ENCODE assay signal across 1 cellular context in the genomic region with DNA sequence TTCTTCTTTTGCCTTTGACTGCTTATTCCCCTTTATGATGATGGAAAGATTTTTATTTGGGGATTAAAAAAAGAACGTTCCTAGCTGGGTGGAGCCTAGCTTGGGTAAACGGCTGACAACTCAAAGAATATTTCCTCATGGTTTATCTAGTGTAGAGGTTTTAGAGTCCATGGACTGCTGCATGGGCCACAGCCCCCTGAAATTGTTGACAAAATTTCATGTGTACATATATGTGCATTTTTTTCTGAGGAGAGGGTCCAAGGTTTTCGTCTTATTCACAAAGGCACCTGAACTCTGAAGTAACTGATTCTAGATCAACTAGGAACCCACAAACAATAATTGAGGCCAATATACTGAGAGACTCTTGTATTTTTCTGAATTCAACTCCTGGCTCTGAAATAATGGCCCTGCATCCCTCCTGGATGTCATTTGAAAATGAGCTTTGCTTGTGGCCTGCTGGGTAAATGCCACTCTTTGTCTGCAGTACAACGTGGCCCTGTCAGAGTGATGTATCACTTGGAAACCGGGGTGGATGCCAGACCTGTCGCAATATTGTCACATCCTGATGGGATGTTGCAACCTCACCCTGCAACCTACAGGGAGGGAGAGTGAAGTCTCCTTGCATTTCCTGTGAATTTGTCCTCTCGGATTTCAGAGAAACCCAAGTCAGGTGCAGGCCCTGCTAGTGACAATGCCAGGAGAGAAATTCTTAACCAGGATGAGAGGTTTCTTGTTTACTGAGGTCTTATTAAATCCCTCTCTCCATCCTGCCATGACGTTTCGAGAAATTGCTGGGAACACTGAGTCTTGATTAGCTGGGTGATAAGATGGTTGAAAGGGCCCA.
TF ChIP-seq lines count a peak whose summit lies in the region.

No MANE protein-coding gene starts in this region.

TF ChIP-seq in IMR-90, 13 proteins besides CTCF, POLR2A, EP300 and RAD21:
- TF ChIP-seq CEBPB (IDR thresholded peaks at IDR 0.05; ENCODE audit: low read depth, low read length) (peak; percentile 98), MAZ (IDR thresholded peaks at IDR 0.05; ENCODE audit: borderline replicate concordance, low read depth, low read length) (no peak; the same call in 1 of the 2 replicates), CHD1 (IDR thresholded peaks at IDR 0.05; ENCODE audit: low read depth, low read length) (no peak), RFX5 (IDR thresholded peaks at IDR 0.05; ENCODE audit: low read depth, low read length) (no peak), NFE2L2 (IDR thresholded peaks at IDR 0.05; ENCODE audit: low read depth, low read length) (no peak), BHLHE40 (IDR thresholded peaks at IDR 0.05; ENCODE audit: low read depth, low read length) (no peak), MAFK (IDR thresholded peaks at IDR 0.05; ENCODE audit: low read depth, low read length) (no peak)
- TF ChIP-seq, protein P1, sequence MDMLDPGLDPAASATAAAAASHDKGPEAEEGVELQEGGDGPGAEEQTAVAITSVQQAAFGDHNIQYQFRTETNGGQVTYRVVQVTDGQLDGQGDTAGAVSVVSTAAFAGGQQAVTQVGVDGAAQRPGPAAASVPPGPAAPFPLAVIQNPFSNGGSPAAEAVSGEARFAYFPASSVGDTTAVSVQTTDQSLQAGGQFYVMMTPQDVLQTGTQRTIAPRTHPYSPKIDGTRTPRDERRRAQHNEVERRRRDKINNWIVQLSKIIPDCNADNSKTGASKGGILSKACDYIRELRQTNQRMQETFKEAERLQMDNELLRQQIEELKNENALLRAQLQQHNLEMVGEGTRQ (IDR thresholded peaks at IDR 0.05; ENCODE audit: low read depth, low read length) = no peak
